ENCODE assay signal across 8 cellular contexts in genomic region chr4:157992038-157992706, GRCh38.
DNase-seq lines count a peak whose midpoint lies in the region; ATAC-seq, FAIRE-seq and TF ChIP-seq lines count a peak whose summit lies in the region.

No MANE protein-coding gene starts in this region.

- no peak overlapping the region for H4K8ac ChIP-seq in H1 (ENCODE audit: extremely low read depth, insufficient read depth, low read length)
- H4K8ac ChIP-seq in mesenchymal stem cell (ENCODE audit: low read length): no peak overlapping the region

- TF ChIP-seq EP300 in H1 (IDR thresholded peaks at IDR 0.05; ENCODE audit: borderline replicate concordance in 1 of 2, low read depth in 2 of 2, low read length in 2 of 2): no peak

- H3K9me3 ChIP-seq in RWPE2 (ENCODE audit: severe bottlenecking) (no peaks in the 10 kb centered on the region), H1 (ENCODE audit: insufficient read depth in 2 of 2, low read depth in 1 of 2, low read length in 1 of 2) (no peaks in the 10 kb centered on the region), mesenchymal stem cell (ENCODE audit: control insufficient read depth, low read length) (no peaks in the 10 kb centered on the region)

- TF ChIP-seq POLR2A in H1 (IDR thresholded peaks at IDR 0.05; ENCODE audit: control extremely low read depth in 1 of 2, low read depth in 2 of 2, low read length in 2 of 2): no peak

- H2BK12ac ChIP-seq in H1 (ENCODE audit: low read depth, low read length) (no peak overlapping the region), mesenchymal stem cell (ENCODE audit: low read length in 2 of 2) (no peak overlapping the region)

- H2AK5ac ChIP-seq in H1 (ENCODE audit: low read depth, low read length) (no peak overlapping the region), mesenchymal stem cell (ENCODE audit: low read length, severe bottlenecking) (no peak overlapping the region)

- no peaks in the 10 kb centered on the region for H3K23me2 ChIP-seq in H1 (ENCODE audit: low read depth, low read length)

- CTCF ChIA-PET in H1 (lab: Charles Lee; ENCODE audit: partially characterized antibody): no interaction called here

- TF ChIP-seq CTCF in CD14-positive monocyte (IDR thresholded peaks at IDR 0.05): peak; percentile 86
- peak; percentile 81 for TF ChIP-seq CTCF in RWPE2 (IDR thresholded peaks at IDR 0.05; ENCODE audit: poor library complexity, severe bottlenecking)
- peak in 2 of 3 experiments; percentile 39 to 46; a peak in 2 of 4 replicates for TF ChIP-seq CTCF in H1 (IDR thresholded peaks at IDR 0.05; ENCODE audit: control extremely low read depth in 1 of 3, insufficient read depth in 1 of 3, low read depth in 1 of 3, low read length in 3 of 3)

- FAIRE-seq in H1 (lab: Jason Lieb, UNC): peak; percentile 39

- H3K23ac ChIP-seq in H1 (ENCODE audit: insufficient read length) (no peak overlapping the region), mesenchymal stem cell (ENCODE audit: low read length in 2 of 2) (no peak overlapping the region)

- H3K4ac ChIP-seq in H1 (replicated peaks; ENCODE audit: insufficient read length, low read depth, low read length) (no peak overlapping the region), mesenchymal stem cell (ENCODE audit: low read depth in 1 of 2, low read length in 2 of 2) (no peak overlapping the region)

- H3K4me2 ChIP-seq in H1 (ENCODE audit: insufficient read depth in 1 of 2, low read depth in 2 of 2, low read length in 2 of 2) (no peak overlapping the region), mesenchymal stem cell (ENCODE audit: low read length, poor library complexity, severe bottlenecking) (no peak overlapping the region)

- ATAC-seq in GM18517 (IDR thresholded peaks at IDR 0.05; ENCODE audit: unreplicated experiment): peak; percentile 63
- ATAC-seq in RWPE2 (ENCODE audit: low read depth): 0 out of 3 replicates have a peak, but pooled peaks have one; percentile 44

- H3K79me1 ChIP-seq in H1 (ENCODE audit: low read depth, low read length): no peaks in the 10 kb centered on the region
- H3K79me1 ChIP-seq in mesenchymal stem cell (replicated peaks; ENCODE audit: low read length, poor library complexity, severe bottlenecking): no peaks in the 10 kb centered on the region

- no peak overlapping the region for H3K56ac ChIP-seq in H1 (replicated peaks; ENCODE audit: insufficient read length, low read depth, low read length)

- H4K20me1 ChIP-seq in H1 (replicated peaks in 1 of 2; ENCODE audit: control insufficient read depth in 1 of 2, insufficient read depth in 2 of 2, low read length in 2 of 2): no peaks in the 10 kb centered on the region

- no peak overlapping the region for H2BK15ac ChIP-seq in H1 (ENCODE audit: low read length)
- H2BK15ac ChIP-seq in mesenchymal stem cell (ENCODE audit: low read depth, poor library complexity, severe bottlenecking): no peak overlapping the region

- no peak overlapping the region for H3K27ac ChIP-seq in RWPE2 (ENCODE audit: poor library complexity, severe bottlenecking)
- H3K27ac ChIP-seq in H1 (ENCODE audit: low read depth, low read length): no peak overlapping the region
- H3K27ac ChIP-seq in mesenchymal stem cell (ENCODE audit: low read length, poor library complexity, severe bottlenecking): no peak overlapping the region
- no peak overlapping the region for H3K27ac ChIP-seq in urinary bladder (ENCODE audit: low read depth)

- H3K4me3 Mint-ChIP-seq in CD14-positive monocyte: peak overlapping the region; percentile 69 to 79

- no peak overlapping the region for H3K4me3 ChIP-seq in RWPE2 (ENCODE audit: severe bottlenecking)
- no peak overlapping the region for H3K4me3 ChIP-seq in H1 (ENCODE audit: extremely low read depth in 1 of 4, insufficient read depth in 2 of 4, low read depth in 3 of 4, low read length in 4 of 4)
- peak overlapping the region in 1 of 2 experiments; percentile 73 for H3K4me3 ChIP-seq in mesenchymal stem cell (ENCODE audit: insufficient read depth in 1 of 2, low read depth in 1 of 2, low read length in 2 of 2)
- peak overlapping the region; percentile 39 for H3K4me3 ChIP-seq in urinary bladder (ENCODE audit: low read depth, low read length)

- H3K27me3 ChIP-seq in RWPE2 (ENCODE audit: insufficient read depth, poor library complexity, severe bottlenecking): no peaks in the 10 kb centered on the region
- H3K27me3 ChIP-seq in H1 (replicated peaks in 1 of 4; ENCODE audit: control insufficient read depth in 3 of 4, extremely low read depth in 1 of 4, insufficient read depth in 3 of 4, low read length in 3 of 4): no peaks in the 10 kb centered on the region
- no peaks in the 10 kb centered on the region for H3K27me3 ChIP-seq in mesenchymal stem cell (ENCODE audit: control insufficient read depth in 1 of 2, insufficient read depth in 1 of 2, low read length in 2 of 2)

- peaks cover 46% of the 10 kb centered on the region for H3K4me1 Mint-ChIP-seq in CD14-positive monocyte

- 56% methylated on average over 6 of the region's 6 CpGs; no CpG with 5 or more reads in 1 of the 2 experiments for WGBS in H1 (ENCODE audit: extremely low coverage in 1 of 2, insufficient coverage in 1 of 2, insufficient read length in 1 of 2, insufficient replicate concordance in 2 of 2, low coverage in 1 of 2, low lambda C conversion rate in 2 of 2, missing lambda C conversion rate in 1 of 2), 2 experiments
- 48% methylated on average over 4 of the region's 6 CpGs for WGBS in mesenchymal stem cell
- 12% methylated on average over 6 of the region's 6 CpGs for WGBS in urinary bladder

- H3K36me3 ChIP-seq in RWPE2 (ENCODE audit: low read depth) (no peaks in the 10 kb centered on the region), H1 (ENCODE audit: control insufficient read depth in 2 of 4, insufficient read depth in 4 of 4, low read length in 3 of 4) (no peaks in the 10 kb centered on the region), mesenchymal stem cell (ENCODE audit: control insufficient read depth in 1 of 2, insufficient read depth in 2 of 2, low read depth in 1 of 2, low read length in 2 of 2) (no peaks in the 10 kb centered on the region), urinary bladder (ENCODE audit: insufficient read depth) (no peaks in the 10 kb centered on the region)

- peaks cover 0 to 2% of the 10 kb centered on the region in 2 donors for H3K36me3 Mint-ChIP-seq in CD14-positive monocyte

- peaks cover 0 to 2% (median 0%) of the 10 kb centered on the region in 7 donors for H3K9me3 Mint-ChIP-seq in CD14-positive monocyte

- no peak overlapping the region for H3K14ac ChIP-seq in H1 (ENCODE audit: insufficient read length)
- no peak overlapping the region for H3K14ac ChIP-seq in mesenchymal stem cell (ENCODE audit: low read length in 2 of 2)

- H2AFZ ChIP-seq in H1 (ENCODE audit: low read length): no peak overlapping the region
- H2AFZ ChIP-seq in mesenchymal stem cell (ENCODE audit: low read depth, low read length): no peak overlapping the region

- POLR2A ChIA-PET in H1 (lab: Charles Lee; ENCODE audit: partially characterized antibody): no interaction called here

- H3K18ac ChIP-seq in H1 (ENCODE audit: extremely low read depth, low read length) (no peak overlapping the region), mesenchymal stem cell (ENCODE audit: low read depth in 1 of 2, low read length in 2 of 2) (no peak overlapping the region)

- H3K9ac ChIP-seq in H1 (replicated peaks in 1 of 4; ENCODE audit: extremely low read depth in 1 of 4, low read depth in 3 of 4, low read length in 3 of 4) (no peak overlapping the region), mesenchymal stem cell (ENCODE audit: low read length) (peak overlapping the region; percentile 93)

- intact Hi-C loops in CD14-positive monocyte (cut with micrococcal nuclease): loop anchor here in 1 of 2 donors (10.0 kb wide), 1 partner anchor 173 kb away; no protein-coding TSS in a partner anchor

- H2BK120ac ChIP-seq in H1 (replicated peaks; ENCODE audit: low read depth, low read length) (no peak overlapping the region), mesenchymal stem cell (ENCODE audit: low read depth, low read length) (no peak overlapping the region)

- H2BK20ac ChIP-seq in H1 (ENCODE audit: low read length): no peak overlapping the region

- H4K5ac ChIP-seq in H1 (ENCODE audit: insufficient read length, low read depth, low read length): no peak overlapping the region

- H2BK5ac ChIP-seq in H1 (ENCODE audit: low read depth, low read length) (no peak overlapping the region), mesenchymal stem cell (ENCODE audit: low read depth, low read length, poor library complexity, severe bottlenecking) (no peak overlapping the region)

- DNase-seq in CD14-positive monocyte (ENCODE audit: low spot score) (no peak), LHCN-M2 (ENCODE audit: low read depth) (peak; percentile 81), RWPE2 (ENCODE audit: low spot score) (no peak), H1 (ENCODE audit: low read depth in 1 of 2, low spot score in 2 of 2) (no peak), mesenchymal stem cell (peak; percentile 75), cortex of kidney (lab: John Stamatoyannopoulos, UW) (no peak)

- H4K91ac ChIP-seq in H1 (replicated peaks; ENCODE audit: insufficient read length, low read length): no peak overlapping the region
- H4K91ac ChIP-seq in mesenchymal stem cell (ENCODE audit: low read length): no peak overlapping the region

- peak; percentile 73 to 81 for TF ChIP-seq RAD21 in H1 (IDR thresholded peaks at IDR 0.05 in 1 of 2, conservative IDR thresholded peaks at IDR 0.05 in 1 of 2; ENCODE audit: low read depth in 2 of 2, low read length in 2 of 2)

- no peaks in the 10 kb centered on the region for H3K27me3 Mint-ChIP-seq in CD14-positive monocyte (ENCODE audit: low read depth in 3 of 3)

- peak overlapping the region; percentile 80 to 92 (median 89) for H3K27ac Mint-ChIP-seq in CD14-positive monocyte

- no peaks in the 10 kb centered on the region for H3K79me2 ChIP-seq in H1 (ENCODE audit: control insufficient read depth in 1 of 2, insufficient read depth in 2 of 2, low read length in 2 of 2)

- H3K4me1 ChIP-seq in RWPE2 (ENCODE audit: insufficient read depth, poor library complexity, severe bottlenecking) (peaks cover 6% of the 10 kb centered on the region), H1 (replicated peaks in 1 of 4; ENCODE audit: control insufficient read depth in 3 of 4, insufficient read depth in 4 of 4, low read length in 3 of 4) (no peaks in the 10 kb centered on the region), mesenchymal stem cell (ENCODE audit: control insufficient read depth, insufficient read depth, low read depth, low read length) (no peaks in the 10 kb centered on the region), urinary bladder (ENCODE audit: insufficient read depth) (no peaks in the 10 kb centered on the region)

Comparison
In these comparisons a context has a peak if more than half of its experiments do, and no peak if none do; other contexts are left out.
1. DNase-seq: peak in LHCN-M2 (single experiment) and mesenchymal stem cell (single experiment); none in CD14-positive monocyte (single experiment), RWPE2 (single experiment), H1 (0 of 2) and cortex of kidney (single experiment).
2. Peak in every context shown above with its lines, with median percentiles within 50 percentile points of each other: CTCF ChIP-seq.